ENCODE assay signal across 19 cellular contexts in the genomic region with DNA sequence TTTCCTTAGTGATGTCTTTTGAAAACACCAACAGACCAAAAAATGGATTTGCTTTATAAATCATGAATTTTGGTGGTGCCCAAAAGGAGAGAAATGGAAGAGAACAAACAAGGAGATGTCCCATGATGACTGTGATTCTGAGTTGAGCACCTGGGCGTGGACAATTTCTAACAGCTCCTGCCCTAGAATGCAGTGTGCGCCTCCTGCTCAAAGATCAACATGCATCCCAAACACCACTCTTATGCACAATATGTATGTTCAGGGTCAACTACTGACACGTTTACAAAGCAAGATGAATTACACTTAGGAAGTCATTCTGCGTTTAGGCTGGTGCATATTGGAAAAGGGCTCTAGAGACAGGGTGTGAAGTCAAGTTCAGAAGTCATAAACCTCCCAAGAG.
A peak's percentile ranks its signal among the peaks of the same experiment; 100 is the strongest.
DNase-seq lines count a peak whose midpoint lies in the region; ATAC-seq and TF ChIP-seq lines count a peak whose summit lies in the region.
"Had no signal": no experiment of that assay in that cellular context is flagged by ENCODE, and none has a peak within 500 bp of the region (broad histone marks: within the 10 kb centered on the region; RNA-seq: fewer than 3 reads in every experiment).

No MANE protein-coding gene starts in this region.

- DNase-seq in IMR-90 (no peak), mucosa of descending colon (no peak), type B pancreatic cell (ENCODE audit: extremely low spot score, unreplicated experiment) (no peak), NCI-H82 (lab: John Stamatoyannopoulos, UW) (no peak)
- DNase-seq in stimulated activated CD4-positive, alpha-beta T cell treated with anti-CD3 and anti-CD28 coated beads, Interleukin-2, amount 100 ng/mL, for 24 hours, result no peak
- DNase-seq: BE2C, DMS79, HCEC 1CT, NCI-H1105 treated with DMSO at 0.1 percent for 48 hours, NCI-H1694, NCI-H2081, NCI-H446, PC-9, RPMI8226, SHP77 had no signal

- no peak overlapping the region for H2BK20ac ChIP-seq in IMR-90 (ENCODE audit: low read depth, low read length)

- no peaks in the 10 kb centered on the region for H3K9me3 Mint-ChIP-seq in type B pancreatic cell
- H3K9me3 Mint-ChIP-seq: GM23338 had no signal

- H3K4me1 Mint-ChIP-seq in type B pancreatic cell (ENCODE audit: unreplicated experiment), result peaks cover 54% of the 10 kb centered on the region

- H4K5ac ChIP-seq in IMR-90 (ENCODE audit: low read depth, low read length), result no peak overlapping the region

- H4K20me1 ChIP-seq in IMR-90 (ENCODE audit: insufficient read depth, low read length), result peaks cover 80% of the 10 kb centered on the region

- H3K9me1 ChIP-seq in IMR-90 (ENCODE audit: insufficient read depth, low read length), result peaks cover 24% of the 10 kb centered on the region

- no peak overlapping the region for H3K9ac ChIP-seq in IMR-90 (ENCODE audit: low read depth, low read length)
- H3K9ac ChIP-seq: KMS-11 had no signal

- WGBS in IMR-90 (ENCODE audit: extremely low coverage in 2 of 2, insufficient read length in 1 of 2), 2 experiments, result no CpG with 5 or more reads among the region's 4 CpGs

- no peak for TF ChIP-seq CTCF in IMR-90 (conservative IDR thresholded peaks at IDR 0.05; ENCODE audit: low read depth, low read length)
- TF ChIP-seq CTCF in VCaP (conservative IDR thresholded peaks at IDR 0.05), result no peak
- no peak for TF ChIP-seq CTCF in mucosa of descending colon (IDR thresholded peaks at IDR 0.05)
- no peak for TF ChIP-seq CTCF in type B pancreatic cell (conservative IDR thresholded peaks at IDR 0.05)

- H3K27me3 ChIP-seq in IMR-90 (ENCODE audit: control insufficient read depth, insufficient read depth, low read length), result no peaks in the 10 kb centered on the region
- H3K27me3 ChIP-seq: BE2C had no signal

- H4K8ac ChIP-seq in IMR-90 (ENCODE audit: low read depth in 2 of 2, low read length in 2 of 2), result no peak overlapping the region

- in situ Hi-C loops in IMR-90 (cut with MboI; ENCODE audit: low sequenced_read_pairs), result no loop called here

- H3K27ac ChIP-seq in IMR-90 (ENCODE audit: insufficient read depth, low read length), result no peak overlapping the region
- 0 out of 2 replicates have a peak overlapping the region, but pooled peaks have one; percentile 70 for H3K27ac ChIP-seq in VCaP
- H3K27ac ChIP-seq: KMS-11, PC-9 had no signal

- TF ChIP-seq POLR2A in IMR-90 (IDR thresholded peaks at IDR 0.05; ENCODE audit: low read depth, low read length), result no peak

- no peak for TF ChIP-seq RAD21 in IMR-90 (IDR thresholded peaks at IDR 0.05; ENCODE audit: low read length)

- H3K4ac ChIP-seq in IMR-90 (ENCODE audit: low read depth, low read length), result no peak overlapping the region

- H3K9me3 ChIP-seq in IMR-90 (ENCODE audit: control insufficient read depth, insufficient read depth, low read length), result no peaks in the 10 kb centered on the region
- no peaks in the 10 kb centered on the region for H3K9me3 ChIP-seq in mucosa of descending colon
- H3K9me3 ChIP-seq: BE2C had no signal

- H3K4me1 ChIP-seq in IMR-90 (ENCODE audit: control insufficient read depth, insufficient read depth, low read length) (peaks cover 19% of the 10 kb centered on the region), mucosa of descending colon (ENCODE audit: low read depth) (no peaks in the 10 kb centered on the region)
- H3K4me1 ChIP-seq: BE2C had no signal

- H3K79me1 ChIP-seq in IMR-90 (ENCODE audit: low read depth in 1 of 2, low read length in 2 of 2), result peaks cover 33 to 78% of the 10 kb centered on the region in 2 experiments

- peak overlapping the region; percentile 54 for H3K27ac Mint-ChIP-seq in type B pancreatic cell
- H3K27ac Mint-ChIP-seq: GM23338 had no signal

- H3K36me3 ChIP-seq in IMR-90 (ENCODE audit: control insufficient read depth, insufficient read depth, low read length) (peaks cover 3% of the 10 kb centered on the region), mucosa of descending colon (ENCODE audit: low read depth) (no peaks in the 10 kb centered on the region)
- H3K36me3 ChIP-seq: BE2C had no signal

- BruUV-seq in IMR-90 (replicated peaks; lab: Mats Ljungman, UMichigan), result no TSS peak

- H3K56ac ChIP-seq in IMR-90 (ENCODE audit: extremely low read depth, insufficient read depth, low read length), result no peak overlapping the region

- H2AK9ac ChIP-seq in IMR-90 (replicated peaks; ENCODE audit: low read depth, low read length, poor library complexity), result no peak overlapping the region

- no peak overlapping the region for H2BK120ac ChIP-seq in IMR-90 (ENCODE audit: low read depth, low read length)

- POLR2A ChIA-PET in IMR-90 (lab: Charles Lee; ENCODE audit: unreplicated experiment), result no interaction called here

- H3K14ac ChIP-seq in IMR-90 (replicated peaks; ENCODE audit: low read depth, low read length), result no peak overlapping the region

- H3K36me3 Mint-ChIP-seq in type B pancreatic cell, result peaks cover 4% of the 10 kb centered on the region

- H3K4me3 Mint-ChIP-seq in type B pancreatic cell, result no peak overlapping the region
- H3K4me3 Mint-ChIP-seq: GM23338 had no signal

- no peak overlapping the region for H3K18ac ChIP-seq in IMR-90 (ENCODE audit: low read depth, low read length)

- no peak overlapping the region for H2AFZ ChIP-seq in IMR-90 (replicated peaks; ENCODE audit: low read length, poor library complexity)
- H2AFZ ChIP-seq: GM23338, PC-9 had no signal

- CTCF ChIA-PET in IMR-90 (lab: Yijun Ruan, JAX), result no interaction called here

- intact Hi-C loops in IMR-90 (cut with micrococcal nuclease) (no loop called here), mucosa of descending colon (cut with DNase I, micrococcal nuclease) (no loop called here)

- ATAC-seq in IMR-90 (ENCODE audit: low read depth) (no peak), mucosa of descending colon (peak; percentile 25), GM19035 (IDR thresholded peaks at IDR 0.05; ENCODE audit: unreplicated experiment) (no peak)

- H3K23ac ChIP-seq in IMR-90 (ENCODE audit: low read depth, low read length), result peak overlapping the region; percentile 64; the same call in 1 of the 2 replicates

- H3K27me3 Mint-ChIP-seq in type B pancreatic cell, result no peaks in the 10 kb centered on the region

- no peak overlapping the region for H2BK15ac ChIP-seq in IMR-90 (ENCODE audit: low read depth, low read length)

- no peak overlapping the region for H3K4me2 ChIP-seq in IMR-90 (ENCODE audit: low read depth, low read length)
- H3K4me2 ChIP-seq: GM23338, KMS-11 had no signal

- H2BK5ac ChIP-seq in IMR-90 (ENCODE audit: low read depth, low read length, poor library complexity, severe bottlenecking), result no peak overlapping the region

- no peak overlapping the region for H3K4me3 ChIP-seq in IMR-90 (ENCODE audit: insufficient read depth, low read depth, low read length)
- no peak overlapping the region for H3K4me3 ChIP-seq in mucosa of descending colon
- H3K4me3 ChIP-seq: GM23338, PC-9 had no signal

- no peak overlapping the region for H4K91ac ChIP-seq in IMR-90 (ENCODE audit: insufficient read depth, low read depth, low read length)

- dilution Hi-C loops in IMR-90 (cut with HindIII; ENCODE audit: low sequenced_read_pairs, unreplicated experiment), result no loop called here

- H2AK5ac ChIP-seq in IMR-90 (ENCODE audit: low read depth, low read length), result no peak overlapping the region

TF ChIP-seq in IMR-90, 13 proteins besides CTCF, POLR2A, EP300 and RAD21:
- TF ChIP-seq RFX5 (IDR thresholded peaks at IDR 0.05; ENCODE audit: low read depth, low read length), result no peak
- no peak for TF ChIP-seq SMC3 (IDR thresholded peaks at IDR 0.05; ENCODE audit: low read depth, low read length)
- TF ChIP-seq NFE2L2 (IDR thresholded peaks at IDR 0.05; ENCODE audit: low read depth, low read length), result no peak
